ENCODE assay signal across 13 cellular contexts in the genomic region with DNA sequence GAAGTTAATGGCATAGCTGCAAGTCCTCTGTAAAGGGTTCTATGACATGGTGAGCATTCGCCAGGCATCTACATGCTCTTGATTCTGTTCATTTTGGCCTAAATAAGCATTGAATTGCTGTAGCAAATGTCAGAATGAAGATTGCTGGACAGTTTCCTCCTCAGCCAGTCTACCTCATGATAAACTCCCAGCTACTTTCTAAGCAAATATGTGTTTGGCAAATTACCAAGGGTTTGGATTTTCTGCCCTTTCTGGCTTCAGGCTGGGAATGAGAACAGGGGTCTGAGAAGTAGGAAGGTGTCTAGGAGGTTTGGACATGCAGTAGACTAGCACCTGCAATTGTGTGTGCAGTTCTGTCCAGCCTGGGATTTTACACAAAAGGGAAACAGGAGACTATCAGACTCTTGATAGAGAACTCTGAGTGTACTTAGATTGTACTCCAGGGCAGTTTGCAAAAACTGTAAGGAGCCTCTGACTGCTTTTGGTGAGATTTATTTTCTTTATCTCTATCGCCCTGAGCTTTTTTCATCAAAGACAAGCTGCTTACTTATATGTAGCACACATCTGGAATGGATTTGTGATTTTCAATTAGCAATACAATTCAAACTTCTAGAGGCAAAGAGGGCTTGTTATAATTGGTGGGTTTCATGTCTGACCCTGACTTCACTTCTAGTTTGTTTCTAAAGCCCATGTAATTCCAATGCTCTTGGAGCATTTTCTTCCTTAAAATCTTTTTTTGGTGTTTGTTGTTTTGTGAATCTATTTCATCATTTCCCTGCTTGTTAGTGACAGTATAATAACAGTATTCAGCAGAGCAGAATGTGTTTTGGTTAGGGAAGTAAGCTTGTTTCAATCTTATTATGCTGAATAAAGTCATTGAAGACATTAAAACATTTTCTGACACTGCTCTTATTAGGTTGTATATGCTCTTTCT.
A peak's percentile ranks its signal among the peaks of the same experiment; 100 is the strongest.
DNase-seq lines count a peak whose midpoint lies in the region; ATAC-seq, FAIRE-seq and TF ChIP-seq lines count a peak whose summit lies in the region.
"Had no signal": no experiment of that assay in that cellular context is flagged by ENCODE, and none has a peak within 500 bp of the region (broad histone marks: within the 10 kb centered on the region; RNA-seq: fewer than 3 reads in every experiment).

No MANE protein-coding gene starts in this region.

- peaks cover 11% of the 10 kb centered on the region for H3F3A ChIP-seq in neural progenitor cell (ENCODE audit: low read depth)

- 68% methylated on average over 2 of the region's 2 CpGs for WGBS in A549 (ENCODE audit: missing lambda C conversion rate)

- H3K4me3 ChIP-seq in A549 (no peak overlapping the region), neural progenitor cell (no peak overlapping the region)

- H3K4me1 ChIP-seq in A549 (peaks cover 28% of the 10 kb centered on the region), neural progenitor cell (peaks cover 18% of the 10 kb centered on the region)

- peaks cover 33% of the 10 kb centered on the region for H3K4me1 Mint-ChIP-seq in dendritic cell treated with granulocyte-macrophage colony-stimulating factor and Interleukin-4, amounts not matched to agents 40 ng/mL and 50 ng/mL, for 4 days (ENCODE audit: low read depth)
- H3K4me1 Mint-ChIP-seq in neural progenitor cell: no peaks in the 10 kb centered on the region

- TF ChIP-seq RAD21 in A549 (conservative IDR thresholded peaks at IDR 0.05 in 1 of 2, IDR thresholded peaks at IDR 0.05 in 1 of 2): no peak

- H3K27me3 ChIP-seq in neural progenitor cell: no peaks in the 10 kb centered on the region

- H3K36me3 ChIP-seq in neural progenitor cell: peaks cover 5% of the 10 kb centered on the region

- H3K27me3 Mint-ChIP-seq in dendritic cell treated with granulocyte-macrophage colony-stimulating factor and Interleukin-4, amounts not matched to agents 40 ng/mL and 50 ng/mL, for 4 days: no peaks in the 10 kb centered on the region
- no peaks in the 10 kb centered on the region for H3K27me3 Mint-ChIP-seq in neural progenitor cell (ENCODE audit: insufficient read depth, low read depth)

- no peak for FAIRE-seq in A549 (lab: Jason Lieb, UNC)

- no peak overlapping the region for H3K4me3 Mint-ChIP-seq in dendritic cell treated with granulocyte-macrophage colony-stimulating factor and Interleukin-4, amounts not matched to agents 40 ng/mL and 50 ng/mL, for 4 days
- H3K4me3 Mint-ChIP-seq in neural progenitor cell: no peak overlapping the region
- H3K4me3 Mint-ChIP-seq: CD8-positive, alpha-beta T cell had no signal

- no peaks in the 10 kb centered on the region for H3K9me3 Mint-ChIP-seq in dendritic cell treated with granulocyte-macrophage colony-stimulating factor and Interleukin-4, amounts not matched to agents 40 ng/mL and 50 ng/mL, for 4 days
- H3K9me3 Mint-ChIP-seq in neural progenitor cell: no peaks in the 10 kb centered on the region
- H3K9me3 Mint-ChIP-seq: CD8-positive, alpha-beta T cell had no signal

- no peaks in the 10 kb centered on the region for H3K79me2 ChIP-seq in neural progenitor cell (ENCODE audit: low read depth)

- no peak for TF ChIP-seq EP300 in A549 (IDR thresholded peaks at IDR 0.05)

- no peak overlapping the region for H3K9ac ChIP-seq in neural progenitor cell

- CTCF ChIA-PET in A549 (lab: Yijun Ruan, JAX): interaction anchor here (1.4 kb wide), 1 partner anchor 24 kb away, joined by 4 read pairs; no protein-coding TSS in a partner anchor

- no peaks in the 10 kb centered on the region for H4K20me1 ChIP-seq in neural progenitor cell (ENCODE audit: low read depth)

- POLR2A ChIA-PET in A549 (lab: Yijun Ruan, JAX): interaction anchor here (1.3 to 1.8 kb wide), 4 partner anchors 24 to 238 kb away, joined by 4 to 10 read pairs (median 6); partner anchors contain the start of gene DHRS3

- no peak overlapping the region for H2AFZ ChIP-seq in neural progenitor cell (replicated peaks)

- TF ChIP-seq POLR2A in A549 (IDR thresholded peaks at IDR 0.05; ENCODE audit: low read length): no peak

- H3K27ac Mint-ChIP-seq in dendritic cell treated with granulocyte-macrophage colony-stimulating factor and Interleukin-4, amounts not matched to agents 40 ng/mL and 50 ng/mL, for 4 days: peak overlapping the region; percentile 49
- H3K27ac Mint-ChIP-seq in neural progenitor cell: no peak overlapping the region

- ATAC-seq in A549 (peak; percentile 68 to 77), GM21576 (IDR thresholded peaks at IDR 0.05; ENCODE audit: unreplicated experiment) (no peak)
- ATAC-seq: CD8-positive, alpha-beta T cell had no signal

- TF ChIP-seq CTCF in A549 (IDR thresholded peaks at IDR 0.05) (no peak), neural progenitor cell (IDR thresholded peaks at IDR 0.05) (no peak)

- H3K27ac ChIP-seq in A549 (peak overlapping the region; percentile 70 to 78), neural progenitor cell (peak overlapping the region; percentile 47)

- H3K4me2 ChIP-seq in A549: peak overlapping the region; percentile 63
- H3K4me2 ChIP-seq in neural progenitor cell: peak overlapping the region; percentile 23

- intact Hi-C loops in dendritic cell treated with granulocyte-macrophage colony-stimulating factor and Interleukin-4, amounts not matched to agents 40 ng/mL and 50 ng/mL, for 4 days (cut with micrococcal nuclease): no loop called here

- DNase-seq in A549 (ENCODE audit: low read depth in 1 of 2, low spot score in 1 of 2) (peak in 1 of 2 experiments; percentile 32), GM03348 (ENCODE audit: low spot score) (peak; percentile 12), neural progenitor cell (ENCODE audit: low spot score) (no peak), NCI-H2171 (lab: John Stamatoyannopoulos, UW) (no peak), foreskin melanocyte (no peak), AG08396 (ENCODE audit: low spot score) (no peak)
- DNase-seq: CD8-positive, alpha-beta T cell; effector memory CD4-positive, alpha-beta T cell; H7; hippocampal formation; midbrain had no signal

- H3K36me3 Mint-ChIP-seq in dendritic cell treated with granulocyte-macrophage colony-stimulating factor and Interleukin-4, amounts not matched to agents 40 ng/mL and 50 ng/mL, for 4 days (ENCODE audit: low read depth): peaks cover 74% of the 10 kb centered on the region
- peaks cover 30% of the 10 kb centered on the region for H3K36me3 Mint-ChIP-seq in neural progenitor cell

- 0 out of 3 replicates have a peak, but pooled peaks cover under 1% of the 10 kb centered on the region for H3K9me3 ChIP-seq in A549
- no peaks in the 10 kb centered on the region for H3K9me3 ChIP-seq in neural progenitor cell (ENCODE audit: low read depth)

TF ChIP-seq in A549, 52 proteins besides CTCF, POLR2A, EP300 and RAD21:
- no peak for TF ChIP-seq FOSB (CRISPR knock-in tag; IDR thresholded peaks at IDR 0.05)
- TF ChIP-seq RCOR1 (IDR thresholded peaks at IDR 0.05; ENCODE audit: low read depth, low read length): no peak
- TF ChIP-seq, protein P1, sequence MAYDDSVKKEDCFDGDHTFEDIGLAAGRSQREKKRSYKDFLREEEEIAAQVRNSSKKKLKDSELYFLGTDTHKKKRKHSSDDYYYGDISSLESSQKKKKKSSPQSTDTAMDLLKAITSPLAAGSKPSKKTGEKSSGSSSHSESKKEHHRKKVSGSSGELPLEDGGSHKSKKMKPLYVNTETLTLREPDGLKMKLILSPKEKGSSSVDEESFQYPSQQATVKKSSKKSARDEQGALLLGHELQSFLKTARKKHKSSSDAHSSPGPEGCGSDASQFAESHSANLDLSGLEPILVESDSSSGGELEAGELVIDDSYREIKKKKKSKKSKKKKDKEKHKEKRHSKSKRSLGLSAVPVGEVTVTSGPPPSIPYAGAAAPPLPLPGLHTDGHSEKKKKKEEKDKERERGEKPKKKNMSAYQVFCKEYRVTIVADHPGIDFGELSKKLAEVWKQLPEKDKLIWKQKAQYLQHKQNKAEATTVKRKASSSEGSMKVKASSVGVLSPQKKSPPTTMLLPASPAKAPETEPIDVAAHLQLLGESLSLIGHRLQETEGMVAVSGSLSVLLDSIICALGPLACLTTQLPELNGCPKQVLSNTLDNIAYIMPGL (CRISPR knock-in tag; IDR thresholded peaks at IDR 0.05; ENCODE audit: borderline replicate concordance): no peak
- TF ChIP-seq CHD4 (IDR thresholded peaks at IDR 0.05; ENCODE audit: borderline replicate concordance): no peak
- TF ChIP-seq GATA3 (IDR thresholded peaks at IDR 0.05; ENCODE audit: borderline replicate concordance): no peak
- no peak for TF ChIP-seq SREBF2 (IDR thresholded peaks at IDR 0.05)
- TF ChIP-seq ZFP36 (IDR thresholded peaks at IDR 0.05; ENCODE audit: borderline replicate concordance, partially characterized antibody): no peak
- no peak for TF ChIP-seq HOXA7 (CRISPR knock-in tag; IDR thresholded peaks at IDR 0.05)
- no peak for TF ChIP-seq HOXB5 (CRISPR knock-in tag; IDR thresholded peaks at IDR 0.05)
- TF ChIP-seq HEYL (CRISPR knock-in tag; IDR thresholded peaks at IDR 0.05): no peak
- no peak for TF ChIP-seq CBX2 (IDR thresholded peaks at IDR 0.05; ENCODE audit: borderline replicate concordance, low read depth)
- no peak for TF ChIP-seq HDAC2 (IDR thresholded peaks at IDR 0.05)
- no peak for TF ChIP-seq HOXB13 (CRISPR knock-in tag; IDR thresholded peaks at IDR 0.05; ENCODE audit: low read depth)
- TF ChIP-seq POLR2AphosphoS2 (conservative IDR thresholded peaks at IDR 0.05; ENCODE audit: low read length): no peak
- TF ChIP-seq RFX5 (IDR thresholded peaks at IDR 0.05): no peak
- no peak for TF ChIP-seq RARB (CRISPR knock-in tag; IDR thresholded peaks at IDR 0.05)
- no peak for TF ChIP-seq MAFK (IDR thresholded peaks at IDR 0.05; ENCODE audit: partially characterized antibody)
- TF ChIP-seq JUNB (IDR thresholded peaks at IDR 0.05): no peak
- TF ChIP-seq FOXS1 (CRISPR knock-in tag; IDR thresholded peaks at IDR 0.05): no peak
